In genomic region chr10:50540069-50540825, GRCh38 we compare ENCODE assay signal across 9 cellular contexts.
DNase-seq lines count a peak whose midpoint lies in the region; ATAC-seq lines count a peak whose summit lies in the region.
"Had no signal": no experiment of that assay in that cellular context is flagged by ENCODE, and none has a peak within 500 bp of the region (broad histone marks: within the 10 kb centered on the region; RNA-seq: fewer than 3 reads in every experiment).

No MANE protein-coding gene starts in this region.

- H3K27me3 Mint-ChIP-seq in activated T-helper 1 cell treated with anti-CD3 and anti-CD28 coated beads, Interleukin-12 subunit alpha, Interleukin-12 subunit beta, Interleukin-2, Interleukin-4 antibody, amounts not matched to agents 30 ng/mL and 10 ng/mL and 1 ng/mL, durations not matched to agents 14 hours and 24 hours and 36 hours (ENCODE audit: insufficient read depth), result no peaks in the 10 kb centered on the region
- H3K27me3 Mint-ChIP-seq: brain had no signal

- H3K4me3 Mint-ChIP-seq in activated T-helper 1 cell treated with anti-CD3 and anti-CD28 coated beads, Interleukin-12 subunit alpha, Interleukin-12 subunit beta, Interleukin-2, Interleukin-4 antibody, amounts not matched to agents 30 ng/mL and 10 ng/mL and 1 ng/mL, durations not matched to agents 14 hours and 24 hours and 36 hours, result peak overlapping the region; percentile 41
- H3K4me3 Mint-ChIP-seq: brain had no signal

- H3K4me1 Mint-ChIP-seq in activated T-helper 1 cell treated with anti-CD3 and anti-CD28 coated beads, Interleukin-12 subunit alpha, Interleukin-12 subunit beta, Interleukin-2, Interleukin-4 antibody, amounts not matched to agents 30 ng/mL and 10 ng/mL and 1 ng/mL, durations not matched to agents 14 hours and 24 hours and 36 hours (ENCODE audit: low read depth), result peaks cover 87% of the 10 kb centered on the region

- H3K27ac Mint-ChIP-seq in activated T-helper 1 cell treated with anti-CD3 and anti-CD28 coated beads, Interleukin-12 subunit alpha, Interleukin-12 subunit beta, Interleukin-2, Interleukin-4 antibody, amounts not matched to agents 30 ng/mL and 10 ng/mL and 1 ng/mL, durations not matched to agents 14 hours and 24 hours and 36 hours, result peak overlapping the region; percentile 95
- H3K27ac Mint-ChIP-seq: brain had no signal

- intact Hi-C loops in activated T-helper 1 cell treated with anti-CD3 and anti-CD28 coated beads, Interleukin-12 subunit alpha, Interleukin-12 subunit beta, Interleukin-2, Interleukin-4 antibody, amounts not matched to agents 30 ng/mL and 10 ng/mL and 1 ng/mL, durations not matched to agents 14 hours and 24 hours and 36 hours (cut with micrococcal nuclease), result loop anchor here (1.0 to 2.0 kb wide), 5 partner anchors 32 to 279 kb away; no protein-coding TSS in a partner anchor

- peak; percentile 51 for DNase-seq in stimulated activated naive CD4-positive, alpha-beta T cell treated with Interleukin-2 at 50 U/mL for 16 hours (lab: John Stamatoyannopoulos, UW)
- no peak for DNase-seq in stimulated activated naive CD4-positive, alpha-beta T cell (lab: John Stamatoyannopoulos, UW)
- DNase-seq in activated T-helper 1 cell treated with anti-CD3 and anti-CD28 coated beads, Interleukin-12 subunit alpha, Interleukin-12 subunit beta, Interleukin-2, Interleukin-4 antibody, amounts not matched to agents 30 ng/mL and 10 ng/mL and 1 ng/mL, durations not matched to agents 14 hours and 24 hours and 36 hours (ENCODE audit: low spot score), result no peak
- DNase-seq in substantia nigra (lab: John Stamatoyannopoulos, UW) (no peak), AG08396 (ENCODE audit: low spot score) (no peak), dedifferentiated amniotic fluid mesenchymal stem cell (ENCODE audit: extremely low spot score) (no peak), activated gamma-delta T cell (lab: John Stamatoyannopoulos, UW) (no peak)

- H3K27ac ChIP-seq in substantia nigra (ENCODE audit: low read depth, low read length, poor library complexity, severe bottlenecking), result peak overlapping the region; percentile 89

- peak; percentile 56 for ATAC-seq in HG03175 (IDR thresholded peaks at IDR 0.05; ENCODE audit: unreplicated experiment)

- H3K36me3 Mint-ChIP-seq in activated T-helper 1 cell treated with anti-CD3 and anti-CD28 coated beads, Interleukin-12 subunit alpha, Interleukin-12 subunit beta, Interleukin-2, Interleukin-4 antibody, amounts not matched to agents 30 ng/mL and 10 ng/mL and 1 ng/mL, durations not matched to agents 14 hours and 24 hours and 36 hours (ENCODE audit: low read depth), result peaks cover 6% of the 10 kb centered on the region
- H3K36me3 Mint-ChIP-seq: brain had no signal

- peaks cover 8% of the 10 kb centered on the region for H3K9me3 Mint-ChIP-seq in activated T-helper 1 cell treated with anti-CD3 and anti-CD28 coated beads, Interleukin-12 subunit alpha, Interleukin-12 subunit beta, Interleukin-2, Interleukin-4 antibody, amounts not matched to agents 30 ng/mL and 10 ng/mL and 1 ng/mL, durations not matched to agents 14 hours and 24 hours and 36 hours
- H3K9me3 Mint-ChIP-seq: brain had no signal
